In genomic region chr9:131704195-131704983, GRCh38 we compare ENCODE assay signal across 2 cellular contexts.
TF ChIP-seq lines count a peak whose summit lies in the region.

No MANE protein-coding gene starts in this region.

TF ChIP-seq in HEK293, 187 proteins besides CTCF, POLR2A, EP300 and RAD21 (continued from another document):
- peak; percentile 71; the same call in 1 of the 2 replicates for TF ChIP-seq EGR2 (tag by site-specific recombination; IDR thresholded peaks at IDR 0.05; ENCODE audit: low read depth)
- TF ChIP-seq ZNF354C (tag by site-specific recombination; IDR thresholded peaks at IDR 0.05; ENCODE audit: borderline replicate concordance, low read depth): no peak
- TF ChIP-seq TSHZ1 (tag by site-specific recombination; IDR thresholded peaks at IDR 0.05; ENCODE audit: borderline replicate concordance): no peak
- 0 out of 2 replicates have a peak, but pooled peaks have one; percentile 25 for TF ChIP-seq IKZF3 (tag by site-specific recombination; IDR thresholded peaks at IDR 0.05)
- TF ChIP-seq MEIS1 (CRISPR knock-in tag; IDR thresholded peaks at IDR 0.05; ENCODE audit: borderline replicate concordance): no peak
- TF ChIP-seq ZNF561 (tag by site-specific recombination; IDR thresholded peaks at IDR 0.05; ENCODE audit: borderline replicate concordance): no peak
- no peak for TF ChIP-seq ZSCAN30 (tag by site-specific recombination; IDR thresholded peaks at IDR 0.05)
- 0 out of 2 replicates have a peak, but pooled peaks have one; percentile 22 for TF ChIP-seq SCRT2 (tag by site-specific recombination; IDR thresholded peaks at IDR 0.05)
- TF ChIP-seq ZNF596 (tag by site-specific recombination; IDR thresholded peaks at IDR 0.05): no peak
- no peak for TF ChIP-seq ZSCAN18 (tag by site-specific recombination; IDR thresholded peaks at IDR 0.05)
- peak; percentile 67 for TF ChIP-seq PRDM1 (tag by site-specific recombination; IDR thresholded peaks at IDR 0.05)
- peak; percentile 83 for TF ChIP-seq ZFHX2 (tag by site-specific recombination; conservative IDR thresholded peaks at IDR 0.05)
- no peak for TF ChIP-seq ZBTB21 (tag by site-specific recombination; IDR thresholded peaks at IDR 0.05)

TF ChIP-seq in WTC11, 78 proteins besides CTCF, POLR2A, EP300 and RAD21 (continued from another document):
- no peak for TF ChIP-seq FOXP4 (CRISPR knock-in tag; IDR thresholded peaks at IDR 0.05)
- no peak for TF ChIP-seq HMGA2 (CRISPR knock-in tag; IDR thresholded peaks at IDR 0.05)
- no peak for TF ChIP-seq MXD4 (CRISPR knock-in tag; IDR thresholded peaks at IDR 0.05; ENCODE audit: borderline replicate concordance)
- TF ChIP-seq ZMAT4 (CRISPR knock-in tag; IDR thresholded peaks at IDR 0.05): no peak
- TF ChIP-seq ZNF532 (CRISPR knock-in tag; IDR thresholded peaks at IDR 0.05; ENCODE audit: borderline replicate concordance): no peak
- no peak for TF ChIP-seq USF2 (CRISPR knock-in tag; IDR thresholded peaks at IDR 0.05)
- no peak for TF ChIP-seq NR2C2 (CRISPR knock-in tag; IDR thresholded peaks at IDR 0.05)
- TF ChIP-seq ZNF396 (CRISPR knock-in tag; IDR thresholded peaks at IDR 0.05; ENCODE audit: borderline replicate concordance): no peak
- TF ChIP-seq EMX1 (CRISPR knock-in tag; IDR thresholded peaks at IDR 0.05): no peak
